ENCODE assay signal across 12 cellular contexts in genomic region chr14:20799955-20800544, GRCh38. TPM values are rescaled to one million over a fixed set of nuclear protein-coding genes. Genes with fewer than 3 reads are reported as not detected.
DNase-seq lines count a peak whose midpoint lies in the region; ATAC-seq, FAIRE-seq and TF ChIP-seq lines count a peak whose summit lies in the region.
"Had no signal": no experiment of that assay in that cellular context is flagged by ENCODE, and none has a peak within 500 bp of the region (broad histone marks: within the 10 kb centered on the region; RNA-seq: fewer than 3 reads in every experiment).

No MANE protein-coding gene starts in this region.

- no peak overlapping the region for H4K8ac ChIP-seq in H9 (replicated peaks; ENCODE audit: insufficient read length, low read depth, low read length)

- H2AK5ac ChIP-seq in H9 (ENCODE audit: insufficient read length, low read length): no peak overlapping the region

- H2BK20ac ChIP-seq in H9 (ENCODE audit: low read depth, low read length, poor library complexity, severe bottlenecking): no peak overlapping the region

- BruUV-seq in K562 (replicated peaks; lab: Mats Ljungman, UMichigan): no TSS peak
- BruUV-seq in HepG2 (replicated peaks; lab: Mats Ljungman, UMichigan): no TSS peak

- H3K4me2 ChIP-seq in H9 (ENCODE audit: insufficient read depth, insufficient read length, low read length) (no peak overlapping the region), K562 (ENCODE audit: insufficient read depth, low read length) (peak overlapping the region; percentile 83), HepG2 (ENCODE audit: low read depth, low read length) (no peak overlapping the region; the same call in 1 of the 2 replicates)

- no peaks in the 10 kb centered on the region for H3K79me1 ChIP-seq in H9 (ENCODE audit: insufficient read depth, low read depth, low read length, poor library complexity, severe bottlenecking)

- H4K20me1 ChIP-seq in H9 (ENCODE audit: control insufficient read depth, insufficient read depth, insufficient read length) (no peaks in the 10 kb centered on the region), K562 (replicated peaks; ENCODE audit: control insufficient read depth, insufficient read depth, low read length) (no peaks in the 10 kb centered on the region), HepG2 (ENCODE audit: insufficient read depth, low read length) (no peaks in the 10 kb centered on the region)

- FAIRE-seq in K562 (lab: Jason Lieb, UNC) (peak; percentile 80), HepG2 (lab: Jason Lieb, UNC) (no peak)

- peaks cover 0 to 2% (median 0%) of the 10 kb centered on the region in 3 experiments; a peak in 1 of 7 replicates for H3K36me3 Mint-ChIP-seq in H9 (ENCODE audit: insufficient read depth in 1 of 3, low read depth in 3 of 3)

- POLR2A ChIA-PET in K562 (lab: Yijun Ruan, JAX): interaction anchor here (0.6 to 1.2 kb wide), 2 partner anchors 23 to 87 kb away, joined by 3 read pairs; no protein-coding TSS in a partner anchor
- POLR2A ChIA-PET in HepG2 (lab: Yijun Ruan, JAX): no interaction called here
- POLR2A ChIA-PET in RWPE1 (lab: Yijun Ruan, JAX; ENCODE audit: low non-redundant PET): no interaction called here

- H3K4ac ChIP-seq in H9 (ENCODE audit: low read depth, low read length): no peak overlapping the region

- H3K14ac ChIP-seq in H9 (ENCODE audit: insufficient read depth, low read length): peak overlapping the region; percentile 33

- intact Hi-C loops in K562 (cut with micrococcal nuclease): loop anchor here (2.0 kb wide), 2 partner anchors 41 to 103 kb away; no protein-coding TSS in a partner anchor
- intact Hi-C loops in HepG2 (cut with micrococcal nuclease; ENCODE audit: unreplicated experiment): no loop called here

- ATAC-seq in K562: peak; percentile 61
- ATAC-seq in HepG2: peak; percentile 70
- ATAC-seq in GM21786 (IDR thresholded peaks at IDR 0.05; ENCODE audit: unreplicated experiment): no peak
- ATAC-seq in HG02840 (IDR thresholded peaks at IDR 0.05; ENCODE audit: low FRiP score, unreplicated experiment): no peak
- ATAC-seq: effector memory CD8-positive, alpha-beta T cell had no signal

- no peaks in the 10 kb centered on the region for H3K9me3 Mint-ChIP-seq in H9
- H3K9me3 Mint-ChIP-seq: effector memory CD8-positive, alpha-beta T cell had no signal

- no peaks in the 10 kb centered on the region for H3K9me1 ChIP-seq in K562 (ENCODE audit: control insufficient read depth, insufficient read depth, low read length)

- H3K27me3 Mint-ChIP-seq in H9 (ENCODE audit: low read depth): no peaks in the 10 kb centered on the region; the same call in 1 of the 2 replicates

- WGBS in H9 (ENCODE audit: extremely low coverage, insufficient read length, low lambda C conversion rate): no CpG with 5 or more reads among the region's 8 CpGs
- WGBS in K562 (ENCODE audit: insufficient coverage, low coverage, missing lambda C conversion rate): 2% methylated on average over 6 of the region's 8 CpGs
- 30% methylated on average over 8 of the region's 8 CpGs for WGBS in HepG2 (ENCODE audit: low lambda C conversion rate)

- TF ChIP-seq EP300 in K562 (IDR thresholded peaks at IDR 0.05; ENCODE audit: low read length) (no peak; the same call in 1 of the 2 replicates), HepG2 (IDR thresholded peaks at IDR 0.05; ENCODE audit: low read depth in 2 of 2, low read length in 2 of 2) (no peak), HepG2 (CRISPR knock-in tag; IDR thresholded peaks at IDR 0.05; ENCODE audit: borderline replicate concordance) (no peak)

- H3K23ac ChIP-seq in H9 (ENCODE audit: insufficient read length, low read depth, low read length): no peak overlapping the region

- DNase-seq in H9 (no peak), K562 (ENCODE audit: extremely low read depth in 1 of 4, low spot score in 3 of 4) (peak; percentile 23 to 70 (median 38)), HepG2 (ENCODE audit: low spot score) (peak; percentile 30), RWPE1 (ENCODE audit: low spot score) (no peak), NAMALWA (ENCODE audit: low spot score) (no peak)
- DNase-seq: DMS79; effector memory CD8-positive, alpha-beta T cell; NCI-H774 had no signal

- no peak for TF ChIP-seq RAD21 in K562 (CRISPR knock-in tag; conservative IDR thresholded peaks at IDR 0.05 in 1 of 2, IDR thresholded peaks at IDR 0.05 in 1 of 2)
- no peak for TF ChIP-seq RAD21 in HepG2 (CRISPR knock-in tag; IDR thresholded peaks at IDR 0.05)

- peaks cover 41 to 46% of the 10 kb centered on the region in 2 experiments for H3K4me1 Mint-ChIP-seq in H9

- H4K91ac ChIP-seq in H9 (ENCODE audit: insufficient read length, low read depth, low read length): no peak overlapping the region

- H3T11ph ChIP-seq in H9 (ENCODE audit: low read length): no peak overlapping the region

- no peak overlapping the region for H2BK12ac ChIP-seq in H9 (ENCODE audit: insufficient read length, low read depth, low read length)

- H3K4me3 Mint-ChIP-seq in H9: no peak overlapping the region
- H3K4me3 Mint-ChIP-seq: effector memory CD8-positive, alpha-beta T cell had no signal

- CTCF ChIA-PET in K562 (lab: Yijun Ruan, JAX; ENCODE audit: low intra/inter-chr PET ratio): no interaction called here
- CTCF ChIA-PET in HepG2 (lab: Yijun Ruan, JAX; ENCODE audit: low intra/inter-chr PET ratio, low total read pairs): no interaction called here
- CTCF ChIA-PET in RWPE1 (lab: Yijun Ruan, JAX): no interaction called here

- H2BK5ac ChIP-seq in H9 (ENCODE audit: insufficient read length, low read length): no peak overlapping the region

- no peak overlapping the region for H3K27ac ChIP-seq in H9 (ENCODE audit: insufficient read length, low read depth, low read length)
- peak overlapping the region; percentile 88 for H3K27ac ChIP-seq in K562 (ENCODE audit: extremely low read depth, low read depth, low read length)
- H3K27ac ChIP-seq in HepG2 (ENCODE audit: extremely low read length, insufficient read depth, low read length): no peak overlapping the region
- peak overlapping the region in 17 of 21 experiments; percentile 17 to 85 (median 65) for H3K27ac ChIP-seq in skin epidermis
- no peak overlapping the region for H3K27ac ChIP-seq in RWPE1

- H3K18ac ChIP-seq in H9 (ENCODE audit: insufficient read length, low read depth, low read length): no peak overlapping the region

- H4K5ac ChIP-seq in H9 (ENCODE audit: insufficient read length, low read depth, low read length): no peak overlapping the region

- H3K79me2 ChIP-seq in H9 (ENCODE audit: insufficient read depth, low read length) (no peaks in the 10 kb centered on the region), K562 (ENCODE audit: control insufficient read depth, insufficient read depth, low read length) (peaks cover 19% of the 10 kb centered on the region), HepG2 (ENCODE audit: insufficient read depth, low read length) (no peaks in the 10 kb centered on the region)

- H3K4me3 ChIP-seq in K562: peak overlapping the region; percentile 24
- no peak overlapping the region for H3K4me3 ChIP-seq in HepG2 (replicated peaks in 1 of 3; ENCODE audit: insufficient read depth in 1 of 3, low read depth in 2 of 3, low read length in 3 of 3)
- peak overlapping the region in 1 of 7 experiments; percentile 20 for H3K4me3 ChIP-seq in skin epidermis

- H3K4me1 ChIP-seq in H9 (ENCODE audit: insufficient read depth, low read length) (peaks cover 10% of the 10 kb centered on the region; the same call in 1 of the 2 replicates), K562 (replicated peaks in 1 of 2; ENCODE audit: control insufficient read depth in 2 of 2, insufficient read depth in 2 of 2, low read length in 2 of 2) (peaks cover 27 to 66% of the 10 kb centered on the region in 2 experiments), HepG2 (ENCODE audit: insufficient read depth, low read length) (peaks cover 25% of the 10 kb centered on the region)

- H3K36me3 ChIP-seq in K562 (ENCODE audit: control insufficient read depth, insufficient read depth, low read length): no peaks in the 10 kb centered on the region; the same call in 2 of the 3 replicates
- no peaks in the 10 kb centered on the region for H3K36me3 ChIP-seq in HepG2 (replicated peaks in 1 of 2; ENCODE audit: control insufficient read depth in 1 of 2, insufficient read depth in 2 of 2, low read length in 2 of 2)

- H2AFZ ChIP-seq in H9 (ENCODE audit: low read length): no peak overlapping the region
- peak overlapping the region; percentile 85 for H2AFZ ChIP-seq in K562 (ENCODE audit: low read depth, low read length)
- no peak overlapping the region for H2AFZ ChIP-seq in HepG2 (ENCODE audit: low read length)

- TF ChIP-seq POLR2A in K562 (conservative IDR thresholded peaks at IDR 0.05) (no peak), HepG2 (IDR thresholded peaks at IDR 0.05; ENCODE audit: insufficient read depth in 1 of 2, low read depth in 2 of 2, low read length in 2 of 2) (no peak)

- in situ Hi-C loops in K562 (cut with MboI) (no loop called here), HepG2 (cut with HindIII; ENCODE audit: extremely low pct_ligation_motif_present, low pct_unique_long_range_greater_than_20kb) (no loop called here)

- no peak overlapping the region for H3K9ac ChIP-seq in H9 (ENCODE audit: extremely low read depth, insufficient read length, low read length)
- peak overlapping the region; percentile 55 to 87 for H3K9ac ChIP-seq in K562 (ENCODE audit: insufficient read depth in 1 of 2, low read depth in 2 of 2, low read length in 2 of 2)
- H3K9ac ChIP-seq in HepG2 (ENCODE audit: insufficient read depth, low read depth, low read length): no peak overlapping the region

- no peak for TF ChIP-seq CTCF in H9 (conservative IDR thresholded peaks at IDR 0.05)
- no peak for TF ChIP-seq CTCF in K562 (IDR thresholded peaks at IDR 0.05 in 2 of 3, conservative IDR thresholded peaks at IDR 0.05 in 1 of 3; ENCODE audit: insufficient read depth in 2 of 3, low read depth in 1 of 3, low read length in 3 of 3)
- no peak for TF ChIP-seq CTCF in HepG2 (CRISPR knock-in tag; IDR thresholded peaks at IDR 0.05)
- no peak for TF ChIP-seq CTCF in RWPE1 (conservative IDR thresholded peaks at IDR 0.05; ENCODE audit: low read depth)

- H3K27me3 ChIP-seq in H9 (ENCODE audit: insufficient read depth, low read length) (no peaks in the 10 kb centered on the region), K562 (ENCODE audit: control insufficient read depth in 2 of 2, insufficient read depth in 2 of 2, low read length in 2 of 2) (no peaks in the 10 kb centered on the region), HepG2 (ENCODE audit: control insufficient read depth in 1 of 2, insufficient read depth in 2 of 2, low read length in 2 of 2) (peaks cover 2 to 9% of the 10 kb centered on the region in 2 experiments; a peak in 3 of 5 replicates)

- peak overlapping the region in 1 of 3 experiments; percentile 49; a peak in 1 of 7 replicates for H3K27ac Mint-ChIP-seq in H9

- H2BK15ac ChIP-seq in H9 (ENCODE audit: low read depth, low read length): no peak overlapping the region

- no peak overlapping the region for H2BK120ac ChIP-seq in H9 (ENCODE audit: low read depth, low read length, poor library complexity, severe bottlenecking)

- no peaks in the 10 kb centered on the region for H3K23me2 ChIP-seq in H9 (ENCODE audit: insufficient read length, low read depth, low read length, poor library complexity, severe bottlenecking)

- H3K9me3 ChIP-seq in H9 (ENCODE audit: control insufficient read depth, low read depth, low read length): no peaks in the 10 kb centered on the region
- H3K9me3 ChIP-seq in K562 (replicated peaks; ENCODE audit: control insufficient read depth, insufficient read depth, low read depth, low read length): no peaks in the 10 kb centered on the region
- no peaks in the 10 kb centered on the region for H3K9me3 ChIP-seq in HepG2 (ENCODE audit: low read length)

- no peak overlapping the region for H3K56ac ChIP-seq in H9 (ENCODE audit: insufficient read length, low read depth, low read length)

RNA-seq across cellular contexts. Expression of gene RNASE1, which starts 2.6 kb away (rescaled TPM):
- total RNA-seq in H9 (2021): 1.2 and 1.6 TPM in 2 replicates
- 7.9 and 16.0 TPM in 2 replicates for total RNA-seq in K562 (2011; cell fraction: chromatin; rRNA removed; ENCODE audit: low replicate concordance)
- 21.0 and 22.2 TPM in 2 replicates for total RNA-seq in K562 (2011; cell fraction: nucleolus; rRNA removed)
- 18.3 and 20.5 TPM in 2 replicates for total RNA-seq in K562 (2011; cell fraction: nucleoplasm; rRNA removed)
- 10.7 and 12.7 TPM in 2 replicates for total RNA-seq in K562 (2014; rRNA removed)
- total RNA-seq in K562 (2014; rRNA removed; fragmentation: Illumina TruSeq; extraction: Trizol): 6.6 and 9.8 TPM in 2 replicates
- 13.9 and 16.9 TPM in 2 replicates for total RNA-seq in K562 (2015; rRNA removed; fragmentation: Illumina TruSeq; extraction: Trizol)
- 6.4 and 6.8 TPM in 2 replicates for total RNA-seq in K562 (2021)
- polyA plus RNA-seq in K562 (2011; rRNA removed): 24.5 and 46.3 TPM in 2 replicates
- polyA plus RNA-seq in K562 (2011; cell fraction: cytosol; rRNA removed): 49.2 and 64.0 TPM in 2 replicates
- polyA plus RNA-seq in K562 (2011; cell fraction: nucleus; rRNA removed): 13.0 and 27.7 TPM in 2 replicates
- polyA plus RNA-seq in K562 (2012): 20.5 and 22.5 TPM in 2 replicates
- 11.7 and 19.4 TPM in 2 replicates for polyA plus RNA-seq in K562 (2014; fragmentation: Illumina TruSeq; extraction: Trizol)
- 10 to 100 TPM; 33.1 to 33.3 TPM for polyA plus RNA-seq in K562 (2014; fragmentation: Nextera tagmentation; extraction: Ambion mirVana)
- polyA plus RNA-seq in K562 (2014; rRNA removed): 11.2 and 22.3 TPM in 2 replicates
- polyA minus RNA-seq in K562 (2011; rRNA and poly(A)+ RNA removed): 20.5 and 23.2 TPM in 2 replicates
- polyA minus RNA-seq in K562 (2011; cell fraction: cytosol; rRNA and poly(A)+ RNA removed): 4.5 and 6.8 TPM in 2 replicates
- polyA minus RNA-seq in K562 (2011; cell fraction: nucleus; rRNA and poly(A)+ RNA removed): 1.6 and 6.7 TPM in 2 replicates
- total RNA-seq in HepG2 (2016; rRNA removed; fragmentation: Illumina TruSeq; extraction: Trizol): not detected in 2 replicates
- not detected in 2 replicates for total RNA-seq in HepG2 (2016; cell fraction: cytosol; rRNA removed; fragmentation: Illumina TruSeq; extraction: Trizol; ENCODE audit: low read depth)
- total RNA-seq in HepG2 (2016; cell fraction: insoluble cytoplasmic fraction; rRNA removed; fragmentation: Illumina TruSeq; extraction: Trizol): not detected in 2 replicates
- total RNA-seq in HepG2 (2016; cell fraction: membrane; rRNA removed; fragmentation: Illumina TruSeq; extraction: Trizol): not detected in 2 replicates
- not detected in 2 replicates for total RNA-seq in HepG2 (2016; cell fraction: nucleus; rRNA removed; fragmentation: Illumina TruSeq; extraction: Trizol)
- polyA plus RNA-seq in HepG2 (2011; rRNA removed): not detected in 2 replicates
- polyA plus RNA-seq in HepG2 (2011; cell fraction: cytosol; rRNA removed): not detected in 2 replicates
- polyA plus RNA-seq in HepG2 (2011; cell fraction: nucleus; rRNA removed): not detected in 2 replicates
- not detected in 2 replicates for polyA plus RNA-seq in HepG2 (2012)
- polyA plus RNA-seq in HepG2 (2016; cell fraction: cytosol; fragmentation: Illumina TruSeq; extraction: Trizol; ENCODE audit: low read depth): not detected in 2 replicates
- not detected in 2 replicates for polyA plus RNA-seq in HepG2 (2016; cell fraction: insoluble cytoplasmic fraction; fragmentation: Illumina TruSeq; extraction: Trizol; ENCODE audit: low read depth)
- not detected in 2 replicates for polyA plus RNA-seq in HepG2 (2016; cell fraction: membrane; fragmentation: Illumina TruSeq; extraction: Trizol; ENCODE audit: low read depth)
- not detected in 2 replicates for polyA plus RNA-seq in HepG2 (2016; cell fraction: nucleus; fragmentation: Illumina TruSeq; extraction: Trizol; ENCODE audit: insufficient read depth, low read depth)
- polyA minus RNA-seq in HepG2 (2011; rRNA and poly(A)+ RNA removed; ENCODE audit: low replicate concordance): not detected in 2 replicates
- polyA minus RNA-seq in HepG2 (2011; cell fraction: cytosol; rRNA and poly(A)+ RNA removed): not detected in 2 replicates
- polyA minus RNA-seq in HepG2 (2011; cell fraction: nucleus; rRNA and poly(A)+ RNA removed): not detected in 2 replicates
- total RNA-seq: activated CD8-positive, alpha-beta memory T cell treated with anti-CD3 and anti-CD28 coated beads for 36 hours had no signal

RNA-seq across cellular contexts. Expression of gene RNASE6, which starts 19.0 kb away (rescaled TPM):
- total RNA-seq in H9 (2021) (not detected in 2 replicates), K562 (2014; rRNA removed) (0.12 and 0.14 TPM in 2 replicates), K562 (2014; rRNA removed; fragmentation: Illumina TruSeq; extraction: Trizol) (0.22 and 0.29 TPM in 2 replicates), K562 (2015; rRNA removed; fragmentation: Illumina TruSeq; extraction: Trizol) (0.54 and 0.87 TPM in 2 replicates), K562 (2021) (not detected in 2 replicates), HepG2 (2016; rRNA removed; fragmentation: Illumina TruSeq; extraction: Trizol) (not detected in 2 replicates)
- total RNA-seq in K562 (2011; cell fraction: chromatin; rRNA removed; ENCODE audit: low replicate concordance): 0.30 TPM in 1 of 2 replicates, not detected in the other
- total RNA-seq in K562 (2011; cell fraction: nucleolus; rRNA removed): not detected in 2 replicates
- 0.66 TPM in 1 of 2 replicates, not detected in the other for total RNA-seq in K562 (2011; cell fraction: nucleoplasm; rRNA removed)
- polyA plus RNA-seq in K562 (2011; rRNA removed) (0.38 and 1.2 TPM in 2 replicates), K562 (2014; fragmentation: Illumina TruSeq; extraction: Trizol) (0.42 and 0.71 TPM in 2 replicates), K562 (2014; fragmentation: Nextera tagmentation; extraction: Ambion mirVana) (1 to 10 TPM in 1 of 2 experiments, under 1 TPM in 1; 0.69 to 1.0 TPM), K562 (2014; rRNA removed) (not detected in 2 replicates), HepG2 (2011; rRNA removed) (not detected in 2 replicates)
- 0.57 and 1.2 TPM in 2 replicates for polyA plus RNA-seq in K562 (2011; cell fraction: cytosol; rRNA removed)
- 1.00 TPM in 1 of 2 replicates, not detected in the other for polyA plus RNA-seq in K562 (2011; cell fraction: nucleus; rRNA removed)
- polyA plus RNA-seq in K562 (2012): 0.29 and 1.2 TPM in 2 replicates
- polyA minus RNA-seq in K562 (2011; rRNA and poly(A)+ RNA removed): 0.32 and 0.66 TPM in 2 replicates
- polyA minus RNA-seq in K562 (2011; cell fraction: cytosol; rRNA and poly(A)+ RNA removed): not detected in 2 replicates
- polyA minus RNA-seq in K562 (2011; cell fraction: nucleus; rRNA and poly(A)+ RNA removed): 0.33 TPM in 1 of 2 replicates, not detected in the other
- not detected in 2 replicates for total RNA-seq in HepG2 (2016; cell fraction: cytosol; rRNA removed; fragmentation: Illumina TruSeq; extraction: Trizol; ENCODE audit: low read depth)
- total RNA-seq in HepG2 (2016; cell fraction: insoluble cytoplasmic fraction; rRNA removed; fragmentation: Illumina TruSeq; extraction: Trizol): not detected in 2 replicates
- not detected in 2 replicates for total RNA-seq in HepG2 (2016; cell fraction: membrane; rRNA removed; fragmentation: Illumina TruSeq; extraction: Trizol)
- total RNA-seq in HepG2 (2016; cell fraction: nucleus; rRNA removed; fragmentation: Illumina TruSeq; extraction: Trizol): not detected in 2 replicates
- not detected in 2 replicates for polyA plus RNA-seq in HepG2 (2011; cell fraction: cytosol; rRNA removed)
- not detected in 2 replicates for polyA plus RNA-seq in HepG2 (2011; cell fraction: nucleus; rRNA removed)
- not detected in 2 replicates for polyA plus RNA-seq in HepG2 (2012)
- not detected in 2 replicates for polyA plus RNA-seq in HepG2 (2016; cell fraction: cytosol; fragmentation: Illumina TruSeq; extraction: Trizol; ENCODE audit: low read depth)
- polyA plus RNA-seq in HepG2 (2016; cell fraction: insoluble cytoplasmic fraction; fragmentation: Illumina TruSeq; extraction: Trizol; ENCODE audit: low read depth): not detected in 2 replicates
- not detected in 2 replicates for polyA plus RNA-seq in HepG2 (2016; cell fraction: membrane; fragmentation: Illumina TruSeq; extraction: Trizol; ENCODE audit: low read depth)
- not detected in 2 replicates for polyA plus RNA-seq in HepG2 (2016; cell fraction: nucleus; fragmentation: Illumina TruSeq; extraction: Trizol; ENCODE audit: insufficient read depth, low read depth)
- polyA minus RNA-seq in HepG2 (2011; rRNA and poly(A)+ RNA removed; ENCODE audit: low replicate concordance): not detected in 2 replicates
- not detected in 2 replicates for polyA minus RNA-seq in HepG2 (2011; cell fraction: cytosol; rRNA and poly(A)+ RNA removed)
- not detected in 2 replicates for polyA minus RNA-seq in HepG2 (2011; cell fraction: nucleus; rRNA and poly(A)+ RNA removed)

RNA-seq across cellular contexts. Expression of gene EDDM3B, which starts 31.8 kb away (rescaled TPM):
- total RNA-seq in H9 (2021) (not detected in 2 replicates), K562 (2014; rRNA removed) (not detected in 2 replicates), K562 (2014; rRNA removed; fragmentation: Illumina TruSeq; extraction: Trizol) (not detected in 2 replicates), K562 (2015; rRNA removed; fragmentation: Illumina TruSeq; extraction: Trizol) (not detected in 2 replicates), K562 (2021) (not detected in 2 replicates), HepG2 (2016; rRNA removed; fragmentation: Illumina TruSeq; extraction: Trizol) (not detected in 2 replicates)
- not detected in 2 replicates for total RNA-seq in K562 (2011; cell fraction: chromatin; rRNA removed; ENCODE audit: low replicate concordance)
- not detected in 2 replicates for total RNA-seq in K562 (2011; cell fraction: nucleolus; rRNA removed)
- total RNA-seq in K562 (2011; cell fraction: nucleoplasm; rRNA removed): not detected in 2 replicates
- polyA plus RNA-seq in K562 (2011; rRNA removed) (not detected in 2 replicates), K562 (2014; fragmentation: Illumina TruSeq; extraction: Trizol) (not detected in 2 replicates), K562 (2014; fragmentation: Nextera tagmentation; extraction: Ambion mirVana) (not detected), K562 (2014; rRNA removed) (not detected in 2 replicates), HepG2 (2011; rRNA removed) (not detected in 2 replicates)
- not detected in 2 replicates for polyA plus RNA-seq in K562 (2011; cell fraction: cytosol; rRNA removed)
- polyA plus RNA-seq in K562 (2011; cell fraction: nucleus; rRNA removed): not detected in 2 replicates
- not detected in 2 replicates for polyA plus RNA-seq in K562 (2012)
- not detected in 2 replicates for polyA minus RNA-seq in K562 (2011; rRNA and poly(A)+ RNA removed)
- not detected in 2 replicates for polyA minus RNA-seq in K562 (2011; cell fraction: cytosol; rRNA and poly(A)+ RNA removed)
- polyA minus RNA-seq in K562 (2011; cell fraction: nucleus; rRNA and poly(A)+ RNA removed): not detected in 2 replicates
- total RNA-seq in HepG2 (2016; cell fraction: cytosol; rRNA removed; fragmentation: Illumina TruSeq; extraction: Trizol; ENCODE audit: low read depth): not detected in 2 replicates
- total RNA-seq in HepG2 (2016; cell fraction: insoluble cytoplasmic fraction; rRNA removed; fragmentation: Illumina TruSeq; extraction: Trizol): not detected in 2 replicates
- not detected in 2 replicates for total RNA-seq in HepG2 (2016; cell fraction: membrane; rRNA removed; fragmentation: Illumina TruSeq; extraction: Trizol)
- total RNA-seq in HepG2 (2016; cell fraction: nucleus; rRNA removed; fragmentation: Illumina TruSeq; extraction: Trizol): not detected in 2 replicates
- polyA plus RNA-seq in HepG2 (2011; cell fraction: cytosol; rRNA removed): not detected in 2 replicates
- not detected in 2 replicates for polyA plus RNA-seq in HepG2 (2011; cell fraction: nucleus; rRNA removed)
- not detected in 2 replicates for polyA plus RNA-seq in HepG2 (2012)
- not detected in 2 replicates for polyA plus RNA-seq in HepG2 (2016; cell fraction: cytosol; fragmentation: Illumina TruSeq; extraction: Trizol; ENCODE audit: low read depth)
- not detected in 2 replicates for polyA plus RNA-seq in HepG2 (2016; cell fraction: insoluble cytoplasmic fraction; fragmentation: Illumina TruSeq; extraction: Trizol; ENCODE audit: low read depth)
- polyA plus RNA-seq in HepG2 (2016; cell fraction: membrane; fragmentation: Illumina TruSeq; extraction: Trizol; ENCODE audit: low read depth): not detected in 2 replicates
- not detected in 2 replicates for polyA plus RNA-seq in HepG2 (2016; cell fraction: nucleus; fragmentation: Illumina TruSeq; extraction: Trizol; ENCODE audit: insufficient read depth, low read depth)
- not detected in 2 replicates for polyA minus RNA-seq in HepG2 (2011; rRNA and poly(A)+ RNA removed; ENCODE audit: low replicate concordance)
- not detected in 2 replicates for polyA minus RNA-seq in HepG2 (2011; cell fraction: cytosol; rRNA and poly(A)+ RNA removed)
- polyA minus RNA-seq in HepG2 (2011; cell fraction: nucleus; rRNA and poly(A)+ RNA removed): not detected in 2 replicates
- total RNA-seq: activated CD8-positive, alpha-beta memory T cell treated with anti-CD3 and anti-CD28 coated beads for 36 hours had no signal

RNA-seq across cellular contexts. Expression of gene EDDM3A, which starts 54.4 kb away (rescaled TPM):
- total RNA-seq in H9 (2021) (not detected in 2 replicates), K562 (2014; rRNA removed) (not detected in 2 replicates), K562 (2014; rRNA removed; fragmentation: Illumina TruSeq; extraction: Trizol) (not detected in 2 replicates), K562 (2015; rRNA removed; fragmentation: Illumina TruSeq; extraction: Trizol) (not detected in 2 replicates), K562 (2021) (not detected in 2 replicates), HepG2 (2016; rRNA removed; fragmentation: Illumina TruSeq; extraction: Trizol) (not detected in 2 replicates)
- not detected in 2 replicates for total RNA-seq in K562 (2011; cell fraction: chromatin; rRNA removed; ENCODE audit: low replicate concordance)
- total RNA-seq in K562 (2011; cell fraction: nucleolus; rRNA removed): not detected in 2 replicates
- not detected in 2 replicates for total RNA-seq in K562 (2011; cell fraction: nucleoplasm; rRNA removed)
- polyA plus RNA-seq in K562 (2011; rRNA removed) (not detected in 2 replicates), K562 (2014; fragmentation: Illumina TruSeq; extraction: Trizol) (not detected in 2 replicates), K562 (2014; fragmentation: Nextera tagmentation; extraction: Ambion mirVana) (not detected), K562 (2014; rRNA removed) (not detected in 2 replicates), HepG2 (2011; rRNA removed) (not detected in 2 replicates)
- not detected in 2 replicates for polyA plus RNA-seq in K562 (2011; cell fraction: cytosol; rRNA removed)
- polyA plus RNA-seq in K562 (2011; cell fraction: nucleus; rRNA removed): not detected in 2 replicates
- not detected in 2 replicates for polyA plus RNA-seq in K562 (2012)
- polyA minus RNA-seq in K562 (2011; rRNA and poly(A)+ RNA removed): not detected in 2 replicates
- not detected in 2 replicates for polyA minus RNA-seq in K562 (2011; cell fraction: cytosol; rRNA and poly(A)+ RNA removed)
- not detected in 2 replicates for polyA minus RNA-seq in K562 (2011; cell fraction: nucleus; rRNA and poly(A)+ RNA removed)
- total RNA-seq in HepG2 (2016; cell fraction: cytosol; rRNA removed; fragmentation: Illumina TruSeq; extraction: Trizol; ENCODE audit: low read depth): not detected in 2 replicates
- not detected in 2 replicates for total RNA-seq in HepG2 (2016; cell fraction: insoluble cytoplasmic fraction; rRNA removed; fragmentation: Illumina TruSeq; extraction: Trizol)
- not detected in 2 replicates for total RNA-seq in HepG2 (2016; cell fraction: membrane; rRNA removed; fragmentation: Illumina TruSeq; extraction: Trizol)
- not detected in 2 replicates for total RNA-seq in HepG2 (2016; cell fraction: nucleus; rRNA removed; fragmentation: Illumina TruSeq; extraction: Trizol)
- polyA plus RNA-seq in HepG2 (2011; cell fraction: cytosol; rRNA removed): not detected in 2 replicates
- polyA plus RNA-seq in HepG2 (2011; cell fraction: nucleus; rRNA removed): not detected in 2 replicates
- not detected in 2 replicates for polyA plus RNA-seq in HepG2 (2012)
- polyA plus RNA-seq in HepG2 (2016; cell fraction: cytosol; fragmentation: Illumina TruSeq; extraction: Trizol; ENCODE audit: low read depth): not detected in 2 replicates
- polyA plus RNA-seq in HepG2 (2016; cell fraction: insoluble cytoplasmic fraction; fragmentation: Illumina TruSeq; extraction: Trizol; ENCODE audit: low read depth): not detected in 2 replicates
- not detected in 2 replicates for polyA plus RNA-seq in HepG2 (2016; cell fraction: membrane; fragmentation: Illumina TruSeq; extraction: Trizol; ENCODE audit: low read depth)
- not detected in 2 replicates for polyA plus RNA-seq in HepG2 (2016; cell fraction: nucleus; fragmentation: Illumina TruSeq; extraction: Trizol; ENCODE audit: insufficient read depth, low read depth)
- not detected in 2 replicates for polyA minus RNA-seq in HepG2 (2011; rRNA and poly(A)+ RNA removed; ENCODE audit: low replicate concordance)
- not detected in 2 replicates for polyA minus RNA-seq in HepG2 (2011; cell fraction: cytosol; rRNA and poly(A)+ RNA removed)
- not detected in 2 replicates for polyA minus RNA-seq in HepG2 (2011; cell fraction: nucleus; rRNA and poly(A)+ RNA removed)
- total RNA-seq: activated CD8-positive, alpha-beta memory T cell treated with anti-CD3 and anti-CD28 coated beads for 36 hours had no signal

Comparison
In these comparisons a context has a peak if more than half of its experiments do, and no peak if none do; other contexts are left out.
1. DNase-seq: peak in K562 (4 of 4) and HepG2 (single experiment); none in H9 (single experiment), RWPE1 (single experiment) and NAMALWA (single experiment).
2. H3K27ac ChIP-seq: peak in K562 (single experiment) and skin epidermis (17 of 21); none in H9 (single experiment), HepG2 (single experiment) and RWPE1 (single experiment).
3. H3K9ac ChIP-seq: peak in K562 (2 of 2); none in H9 (single experiment) and HepG2 (single experiment).
4. ATAC-seq: peak in K562 (single experiment) and HepG2 (single experiment); none in GM21786 (single experiment) and HG02840 (single experiment).